ENCODE assay signal across 25 cellular contexts in genomic region chr16:23088018-23088417, GRCh38.
"Had no signal": no experiment of that assay in that cellular context is flagged by ENCODE, and none has a peak within 500 bp of the region (broad histone marks: within the 10 kb centered on the region; RNA-seq: fewer than 3 reads in every experiment).

No MANE protein-coding gene starts in this region.

- H3K9me3 ChIP-seq: adrenal gland, breast epithelium, MG63 had no signal

- H3K27ac ChIP-seq: adrenal gland, breast epithelium, SK-N-MC had no signal

- H3K4me1 ChIP-seq: breast epithelium had no signal

- H3K27me3 ChIP-seq: adrenal gland, breast epithelium, MG63 had no signal

- ATAC-seq: activated T-cell treated with anti-CD3 and anti-CD28 coated beads, Interleukin-2, amount 50 U/mL, for 4 hours; PC-3; T-cell had no signal

- FAIRE-seq: TTC549 had no signal

- DNase-seq: activated B cell treated with CpG ODN at 0.5 μM for 24 hours; activated CD4-positive, alpha-beta memory T cell treated with anti-CD3 and anti-CD28 coated beads for 36 hours; activated CD4-positive, alpha-beta T cell treated with anti-CD3 and anti-CD28 coated beads for 1 hour; activated CD4-positive, alpha-beta T cell treated with anti-CD3 and anti-CD28 coated beads, Interleukin-2, amount 10 ng/mL, durations not matched to agents 24 days and 14 days; activated CD8-positive, alpha-beta memory T cell treated with anti-CD3 and anti-CD28 coated beads for 24 hours; activated gamma-delta T cell; activated naive CD4-positive, alpha-beta T cell treated with anti-CD3 and anti-CD28 coated beads for 36 hours; activated naive CD8-positive, alpha-beta T cell treated with anti-CD3 and anti-CD28 coated beads, Interleukin-2, amount 10 ng/mL, durations not matched to agents 7 days and 5 days; activated T-cell treated with anti-CD3 and anti-CD28 coated beads, Interleukin-2, amount 50 U/mL, for 4 hours; adrenal gland; anterior cingulate cortex; MG63; NCI-H1105; NCI-H1436; NCI-H1694 treated with DMSO at 0.1 percent for 48 hours; NCI-H2029 treated with DMSO at 0.1 percent for 48 hours; NCI-H510A treated with DMSO at 0.1 percent for 48 hours; NCI-H69; PC-3; T-cell; T-helper 2 cell; T1000 had no signal

- H3K4me3 ChIP-seq: adrenal gland, breast epithelium, MG63, SK-N-MC had no signal

- H3K36me3 ChIP-seq: adrenal gland, breast epithelium had no signal
